14 cellular contexts compared by ENCODE assay signal in genomic region chr10:16606421-16606820, GRCh38.
"Had no signal": no experiment of that assay in that cellular context is flagged by ENCODE, and none has a peak within 500 bp of the region (broad histone marks: within the 10 kb centered on the region; RNA-seq: fewer than 3 reads in every experiment).

No MANE protein-coding gene starts in this region.

- H3K27ac ChIP-seq: dorsolateral prefrontal cortex, gastroesophageal sphincter, left ventricle myocardium inferior, sigmoid colon had no signal

- DNase-seq: activated CD4-positive, alpha-beta T cell treated with anti-CD3 and anti-CD28 coated beads, Interleukin-2, amount 50 U/mL, for 4 hours; activated CD8-positive, alpha-beta memory T cell treated with anti-CD3 and anti-CD28 coated beads, Interleukin-2, amount 10 ng/mL, durations not matched to agents 7 days and 5 days; activated effector memory CD4-positive, alpha-beta T cell treated with anti-CD3 and anti-CD28 coated beads, Interleukin-2, amount 50 U/mL, for 16 hours; activated T-cell treated with anti-CD3 and anti-CD28 coated beads, Interleukin-2, amount 50 U/mL, for 4 hours; amygdala; dorsolateral prefrontal cortex; left ventricle myocardium inferior; sigmoid colon; stimulated activated CD4-positive, alpha-beta T cell treated with anti-CD3 and anti-CD28 coated beads, Interleukin-2, amount 100 ng/mL, for 24 hours; stimulated activated naive CD4-positive, alpha-beta T cell had no signal

- H3K27me3 ChIP-seq: dorsolateral prefrontal cortex, gastroesophageal sphincter, sigmoid colon had no signal

- ATAC-seq: activated CD4-positive, CD25-positive, alpha-beta regulatory T cell treated with anti-CD3 and anti-CD28 coated beads, Interleukin-2, amount 50 U/mL, for 24 hours; activated CD8-positive, alpha-beta memory T cell treated with anti-CD3 and anti-CD28 coated beads, Interleukin-2, amount 10 ng/mL, durations not matched to agents 7 days and 5 days; activated naive CD4-positive, alpha-beta T cell treated with anti-CD3 and anti-CD28 coated beads, Interleukin-2, amount 50 U/mL, for 72 hours; activated T-cell treated with anti-CD3 and anti-CD28 coated beads, Interleukin-2, amount 50 U/mL, for 4 hours; esophagus mucosa; gastroesophageal sphincter had no signal

- H3K36me3 ChIP-seq: gastroesophageal sphincter, left ventricle myocardium inferior, sigmoid colon had no signal

- H3K4me3 ChIP-seq: dorsolateral prefrontal cortex, gastroesophageal sphincter, left ventricle myocardium inferior, sigmoid colon had no signal
